17 cellular contexts compared by ENCODE assay signal in the genomic region with DNA sequence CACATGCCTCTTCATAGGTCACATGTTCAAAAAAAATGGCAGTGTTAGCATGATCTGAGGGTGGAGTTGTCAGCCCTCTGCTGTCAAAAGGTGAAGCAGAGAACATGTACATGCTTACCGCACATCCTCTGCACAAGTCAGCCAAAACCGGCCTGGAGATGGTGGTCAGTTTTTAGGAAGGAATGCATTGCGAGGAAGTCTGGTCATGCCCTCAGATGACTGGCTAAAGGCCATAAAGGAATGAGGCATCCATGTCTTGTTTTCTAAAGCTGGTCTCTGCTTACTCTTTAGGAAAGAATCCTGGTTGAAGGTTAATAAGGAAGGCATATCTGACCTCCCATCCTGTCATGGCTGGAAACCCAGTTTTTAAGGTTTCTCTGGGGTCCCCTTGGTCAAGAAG.
DNase-seq lines count a peak whose midpoint lies in the region; ATAC-seq, FAIRE-seq and TF ChIP-seq lines count a peak whose summit lies in the region.
"Had no signal": no experiment of that assay in that cellular context is flagged by ENCODE, and none has a peak within 500 bp of the region (broad histone marks: within the 10 kb centered on the region; RNA-seq: fewer than 3 reads in every experiment).

No MANE protein-coding gene starts in this region.

- no peak overlapping the region for H4K91ac ChIP-seq in H1 (replicated peaks; ENCODE audit: insufficient read length, low read length)

- H3K23ac ChIP-seq in H1 (ENCODE audit: insufficient read length) = no peak overlapping the region

- H2BK120ac ChIP-seq in H1 (replicated peaks; ENCODE audit: low read depth, low read length) = no peak overlapping the region

- TF ChIP-seq CTCF in AG10803 (conservative IDR thresholded peaks at IDR 0.05; ENCODE audit: low read length) (no peak), H1 (IDR thresholded peaks at IDR 0.05; ENCODE audit: control extremely low read depth in 1 of 3, insufficient read depth in 1 of 3, low read depth in 1 of 3, low read length in 3 of 3) (no peak)

- H3K4me1 ChIP-seq in H1 (replicated peaks in 1 of 4; ENCODE audit: control insufficient read depth in 3 of 4, insufficient read depth in 4 of 4, low read length in 3 of 4) = no peaks in the 10 kb centered on the region
- H3K4me1 ChIP-seq: BLaER1 treated with 17β-estradiol and CSF1 and Interleukin-3, amounts not matched to agents 10 nM and 100 nM had no signal

- FAIRE-seq in H1 (lab: Jason Lieb, UNC) = no peak
- FAIRE-seq: RCC 7860 had no signal

- 0 out of 2 replicates have a peak overlapping the region, but pooled peaks have one; percentile 38 for H2AFZ ChIP-seq in H1 (ENCODE audit: low read length)

- no peak overlapping the region for H3K14ac ChIP-seq in H1 (ENCODE audit: insufficient read length)

- no peak overlapping the region for H3K9ac ChIP-seq in H1 (replicated peaks in 1 of 4; ENCODE audit: extremely low read depth in 1 of 4, low read depth in 3 of 4, low read length in 3 of 4)
- H3K9ac ChIP-seq: BLaER1 treated with 17β-estradiol and CSF1 and Interleukin-3, amounts not matched to agents 10 nM and 100 nM had no signal

- no peak overlapping the region for H3K4ac ChIP-seq in H1 (replicated peaks; ENCODE audit: insufficient read length, low read depth, low read length)

- TF ChIP-seq EP300 in H1 (IDR thresholded peaks at IDR 0.05; ENCODE audit: borderline replicate concordance in 1 of 2, low read depth in 2 of 2, low read length in 2 of 2) = no peak

- no peaks in the 10 kb centered on the region for H3K79me1 ChIP-seq in H1 (ENCODE audit: low read depth, low read length)

- H3K4me2 ChIP-seq in H1 (ENCODE audit: insufficient read depth in 1 of 2, low read depth in 2 of 2, low read length in 2 of 2) = no peak overlapping the region
- H3K4me2 ChIP-seq: BLaER1 treated with 17β-estradiol and CSF1 and Interleukin-3, amounts not matched to agents 10 nM and 100 nM had no signal

- CTCF ChIA-PET in H1 (lab: Charles Lee; ENCODE audit: partially characterized antibody) = interaction anchor here (0.7 to 1.1 kb wide), 2 partner anchors 33 to 1938 kb away, joined by 3 to 4 read pairs; no protein-coding TSS in a partner anchor
- CTCF ChIA-PET in activated CD4-positive, alpha-beta T cell treated with anti-CD3 and anti-CD28 coated beads for 36 hours (lab: Charles Lee) = no interaction called here

- H3K4me3 ChIP-seq in AG10803 (ENCODE audit: low read length) (no peak overlapping the region), H1 (ENCODE audit: extremely low read depth in 1 of 4, insufficient read depth in 2 of 4, low read depth in 3 of 4, low read length in 4 of 4) (no peak overlapping the region)
- H3K4me3 ChIP-seq: BLaER1 treated with 17β-estradiol and CSF1 and Interleukin-3, amounts not matched to agents 10 nM and 100 nM had no signal

- no peak overlapping the region for H2AK5ac ChIP-seq in H1 (ENCODE audit: low read depth, low read length)

- no peak overlapping the region for H2BK12ac ChIP-seq in H1 (ENCODE audit: low read depth, low read length)

- H2BK15ac ChIP-seq in H1 (ENCODE audit: low read length) = no peak overlapping the region

- no peaks in the 10 kb centered on the region; the same call in 1 of the 2 replicates for H3K23me2 ChIP-seq in H1 (ENCODE audit: low read depth, low read length)

- no peak overlapping the region for H2BK20ac ChIP-seq in H1 (ENCODE audit: low read length)

- no peaks in the 10 kb centered on the region for H3K4me1 Mint-ChIP-seq in activated CD4-positive, alpha-beta T cell treated with anti-CD3 and anti-CD28 coated beads for 36 hours

- H3K27me3 ChIP-seq in H1 (replicated peaks in 1 of 4; ENCODE audit: control insufficient read depth in 3 of 4, extremely low read depth in 1 of 4, insufficient read depth in 3 of 4, low read length in 3 of 4) = no peaks in the 10 kb centered on the region
- H3K27me3 ChIP-seq: BLaER1 treated with 17β-estradiol and CSF1 and Interleukin-3, amounts not matched to agents 10 nM and 100 nM had no signal

- no peaks in the 10 kb centered on the region for H3K79me2 ChIP-seq in H1 (ENCODE audit: control insufficient read depth in 1 of 2, insufficient read depth in 2 of 2, low read length in 2 of 2)

- no peak overlapping the region for H3K56ac ChIP-seq in H1 (replicated peaks; ENCODE audit: insufficient read length, low read depth, low read length)

- H3K27ac Mint-ChIP-seq in activated CD4-positive, alpha-beta T cell treated with anti-CD3 and anti-CD28 coated beads for 36 hours = no peak overlapping the region

- H3K18ac ChIP-seq in H1 (ENCODE audit: extremely low read depth, low read length) = no peak overlapping the region

- no peak overlapping the region for H4K8ac ChIP-seq in H1 (ENCODE audit: extremely low read depth, insufficient read depth, low read length)

- H4K20me1 ChIP-seq in H1 (replicated peaks in 1 of 2; ENCODE audit: control insufficient read depth in 1 of 2, insufficient read depth in 2 of 2, low read length in 2 of 2) = no peaks in the 10 kb centered on the region
- H4K20me1 ChIP-seq: BLaER1 treated with 17β-estradiol and CSF1 and Interleukin-3, amounts not matched to agents 10 nM and 100 nM had no signal

- no peaks in the 10 kb centered on the region for H3K9me3 Mint-ChIP-seq in activated CD4-positive, alpha-beta T cell treated with anti-CD3 and anti-CD28 coated beads for 36 hours (ENCODE audit: low read depth)

- H2BK5ac ChIP-seq in H1 (ENCODE audit: low read depth, low read length) = no peak overlapping the region

- no peak for TF ChIP-seq RAD21 in H1 (IDR thresholded peaks at IDR 0.05 in 1 of 2, conservative IDR thresholded peaks at IDR 0.05 in 1 of 2; ENCODE audit: low read depth in 2 of 2, low read length in 2 of 2)

- H3K4me3 Mint-ChIP-seq in activated CD4-positive, alpha-beta T cell treated with anti-CD3 and anti-CD28 coated beads for 36 hours = no peak overlapping the region

- POLR2A ChIA-PET in H1 (lab: Charles Lee; ENCODE audit: partially characterized antibody) = no interaction called here
- POLR2A ChIA-PET in activated CD4-positive, alpha-beta T cell treated with anti-CD3 and anti-CD28 coated beads for 36 hours (lab: Charles Lee) = no interaction called here

- no peak overlapping the region for H4K5ac ChIP-seq in H1 (ENCODE audit: insufficient read length, low read depth, low read length)

- no peaks in the 10 kb centered on the region for H3K36me3 ChIP-seq in H1 (ENCODE audit: control insufficient read depth in 2 of 4, insufficient read depth in 4 of 4, low read length in 3 of 4)
- H3K36me3 ChIP-seq: BLaER1 treated with 17β-estradiol and CSF1 and Interleukin-3, amounts not matched to agents 10 nM and 100 nM had no signal

- 95% methylated on average over 3 of the region's 3 CpGs; no CpG with 5 or more reads in 1 of the 2 experiments for WGBS in H1 (ENCODE audit: extremely low coverage in 1 of 2, insufficient coverage in 1 of 2, insufficient read length in 1 of 2, insufficient replicate concordance in 2 of 2, low coverage in 1 of 2, low lambda C conversion rate in 2 of 2, missing lambda C conversion rate in 1 of 2), 2 experiments

- TF ChIP-seq POLR2A in H1 (IDR thresholded peaks at IDR 0.05; ENCODE audit: control extremely low read depth in 1 of 2, low read depth in 2 of 2, low read length in 2 of 2) = no peak

- ATAC-seq in activated CD4-positive, alpha-beta T cell treated with anti-CD3 and anti-CD28 coated beads for 36 hours = no peak
- no peak for ATAC-seq in GM21723 (IDR thresholded peaks at IDR 0.05; ENCODE audit: unreplicated experiment)

- H3K9me3 ChIP-seq in H1 (ENCODE audit: insufficient read depth in 2 of 2, low read depth in 1 of 2, low read length in 1 of 2) = no peaks in the 10 kb centered on the region
- H3K9me3 ChIP-seq: BLaER1 treated with 17β-estradiol and CSF1 and Interleukin-3, amounts not matched to agents 10 nM and 100 nM had no signal

- no peak overlapping the region for H3K27ac ChIP-seq in H1 (ENCODE audit: low read depth, low read length)
- H3K27ac ChIP-seq: BLaER1 treated with 17β-estradiol and CSF1 and Interleukin-3, amounts not matched to agents 10 nM and 100 nM had no signal

- no peaks in the 10 kb centered on the region for H3K36me3 Mint-ChIP-seq in activated CD4-positive, alpha-beta T cell treated with anti-CD3 and anti-CD28 coated beads for 36 hours (ENCODE audit: low read depth)

- DNase-seq in AG10803 (ENCODE audit: low read depth) (peak; percentile 18), LHCN-M2 (ENCODE audit: low read depth) (peak; percentile 7), H1 (ENCODE audit: low read depth in 1 of 2, low spot score in 2 of 2) (no peak), kidney tubule cell (ENCODE audit: low spot score) (peak; percentile 29), NCI-H128 (lab: John Stamatoyannopoulos, UW; ENCODE audit: unreplicated experiment) (no peak), kidney glomerular epithelial cell (lab: John Stamatoyannopoulos, UW) (no peak)
- no peak for DNase-seq in activated CD4-positive, alpha-beta T cell treated with anti-CD3 and anti-CD28 coated beads for 36 hours
- DNase-seq: 8988T, KG1, MM.1S, NCI-H1105 treated with DMSO at 0.1 percent for 48 hours, NCI-H2029, NCI-H524, SHP77 treated with DMSO at 0.1 percent for 48 hours had no signal

- intact Hi-C loops in activated CD4-positive, alpha-beta T cell treated with anti-CD3 and anti-CD28 coated beads for 36 hours (cut with DNase I, micrococcal nuclease) = no loop called here

- H3K27me3 Mint-ChIP-seq in activated CD4-positive, alpha-beta T cell treated with anti-CD3 and anti-CD28 coated beads for 36 hours = no peaks in the 10 kb centered on the region

TF ChIP-seq in H1, 55 proteins besides CTCF, POLR2A, EP300 and RAD21:
- no peak for TF ChIP-seq TCF12 (IDR thresholded peaks at IDR 0.05; ENCODE audit: low read depth, low read length)
- TF ChIP-seq BCL11A (IDR thresholded peaks at IDR 0.05; ENCODE audit: low read depth in 2 of 2, low read length in 2 of 2) = no peak
- TF ChIP-seq, protein P1, sequence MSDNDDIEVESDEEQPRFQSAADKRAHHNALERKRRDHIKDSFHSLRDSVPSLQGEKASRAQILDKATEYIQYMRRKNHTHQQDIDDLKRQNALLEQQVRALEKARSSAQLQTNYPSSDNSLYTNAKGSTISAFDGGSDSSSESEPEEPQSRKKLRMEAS (IDR thresholded peaks at IDR 0.05) = no peak
- TF ChIP-seq BACH1 (IDR thresholded peaks at IDR 0.05; ENCODE audit: low read length) = no peak
- no peak for TF ChIP-seq SP4 (IDR thresholded peaks at IDR 0.05; ENCODE audit: low read length)
- TF ChIP-seq SAP30 (IDR thresholded peaks at IDR 0.05; ENCODE audit: insufficient read depth, insufficient replicate concordance, low read length) = no peak
- TF ChIP-seq CTBP2 (IDR thresholded peaks at IDR 0.05; ENCODE audit: borderline replicate concordance, insufficient read depth, insufficient read length, low read length) = no peak
- no peak for TF ChIP-seq NANOG (IDR thresholded peaks at IDR 0.05; ENCODE audit: insufficient read depth, low read depth, low read length, poor library complexity, severe bottlenecking)
- no peak for TF ChIP-seq ZNF274 (IDR thresholded peaks at IDR 0.05; ENCODE audit: borderline replicate concordance, extremely low read depth, low read length)
- TF ChIP-seq PHF8 (conservative IDR thresholded peaks at IDR 0.05; ENCODE audit: low read depth, low read length) = no peak

Comparison
In these comparisons a context has a peak if more than half of its experiments do, and no peak if none do; other contexts are left out.
1. DNase-seq: peak in AG10803 (single experiment), LHCN-M2 (single experiment) and kidney tubule cell (single experiment); none in H1 (0 of 2), NCI-H128 (single experiment), activated CD4-positive, alpha-beta T cell treated with anti-CD3 and anti-CD28 coated beads for 36 hours (single experiment) and kidney glomerular epithelial cell (single experiment).